In genomic region chr4:98658287-98659105, GRCh38 we compare ENCODE assay signal across 8 cellular contexts. TPM values are rescaled to one million over a fixed set of nuclear protein-coding genes. Genes with fewer than 3 reads are reported as not detected.
A peak's percentile ranks its signal among the peaks of the same experiment; 100 is the strongest.
DNase-seq lines count a peak whose midpoint lies in the region; ATAC-seq lines count a peak whose summit lies in the region.

TSS of gene TSPAN5 (minus strand) at chr4:98658611.

- peak; percentile 87 for DNase-seq in DMS53 (lab: John Stamatoyannopoulos, UW)
- DNase-seq in Jurkat, Clone E6-1 (ENCODE audit: low read depth, low spot score): peak; percentile 47
- DNase-seq in SKM-1 (lab: John Stamatoyannopoulos, UW; ENCODE audit: unreplicated experiment): peak; percentile 58
- DNase-seq in activated naive CD4-positive, alpha-beta T cell treated with anti-CD3 and anti-CD28 coated beads, Interleukin-2, amount 10 ng/mL, durations not matched to agents 7 days and 5 days: peak; percentile 85
- DNase-seq in germinal center (ENCODE audit: low spot score): peak; percentile 82
- peak; percentile 5 to 91 (median 76) for DNase-seq in nucleus accumbens (lab: John Stamatoyannopoulos, UW)
- peak; percentile 3 to 90 (median 74) for DNase-seq in substantia nigra (lab: John Stamatoyannopoulos, UW)

- peak within 1 kb of the TSS; percentile 92 for H3K27ac ChIP-seq in substantia nigra (ENCODE audit: low read depth, low read length, poor library complexity, severe bottlenecking)

- H3K27ac Mint-ChIP-seq in activated naive CD4-positive, alpha-beta T cell treated with anti-CD3 and anti-CD28 coated beads, Interleukin-2, amount 10 ng/mL, durations not matched to agents 7 days and 5 days: peak within 1 kb of the TSS; percentile 86

- no peaks in the 10 kb centered on the region for H3K9me3 Mint-ChIP-seq in activated naive CD4-positive, alpha-beta T cell treated with anti-CD3 and anti-CD28 coated beads, Interleukin-2, amount 10 ng/mL, durations not matched to agents 7 days and 5 days

- H3K4me3 ChIP-seq in Jurkat, Clone E6-1 (ENCODE audit: low read length): peak within 1 kb of the TSS; percentile 84

- peaks cover 80% of the 10 kb centered on the region for H3K4me1 Mint-ChIP-seq in activated naive CD4-positive, alpha-beta T cell treated with anti-CD3 and anti-CD28 coated beads, Interleukin-2, amount 10 ng/mL, durations not matched to agents 7 days and 5 days

- H3K27me3 Mint-ChIP-seq in activated naive CD4-positive, alpha-beta T cell treated with anti-CD3 and anti-CD28 coated beads, Interleukin-2, amount 10 ng/mL, durations not matched to agents 7 days and 5 days: peaks cover 5% of the 10 kb centered on the region

- CTCF ChIA-PET in activated naive CD4-positive, alpha-beta T cell treated with anti-CD3 and anti-CD28 coated beads, Interleukin-2, amount 10 ng/mL, durations not matched to agents 7 days and 5 days (lab: Charles Lee): interaction anchor here (1.0 to 1.3 kb wide), 3 partner anchors 12 to 191 kb away, joined by 3 read pairs; no protein-coding TSS in a partner anchor

- ATAC-seq in GM21717 (IDR thresholded peaks at IDR 0.05; ENCODE audit: unreplicated experiment): peak; percentile 66

- H3K4me3 Mint-ChIP-seq in activated naive CD4-positive, alpha-beta T cell treated with anti-CD3 and anti-CD28 coated beads, Interleukin-2, amount 10 ng/mL, durations not matched to agents 7 days and 5 days: peak within 1 kb of the TSS; percentile 90

- H3K36me3 Mint-ChIP-seq in activated naive CD4-positive, alpha-beta T cell treated with anti-CD3 and anti-CD28 coated beads, Interleukin-2, amount 10 ng/mL, durations not matched to agents 7 days and 5 days: peaks cover 11% of the 10 kb centered on the region

RNA-seq across cellular contexts. Expression of gene TSPAN5, which starts in this region (rescaled TPM):
- polyA plus RNA-seq in Jurkat, Clone E6-1 (2012; ENCODE audit: insufficient read depth, insufficient read length): 12.2 TPM

Comparison
In these comparisons a context has a peak if more than half of its experiments do, and no peak if none do; other contexts are left out.
1. Peak in every context shown above with its lines: DNase-seq, ATAC-seq, H3K4me3 ChIP-seq and H3K27ac ChIP-seq.